In genomic region chr2:205323929-205324328, GRCh38 we compare ENCODE assay signal across 9 cellular contexts.
DNase-seq lines count a peak whose midpoint lies in the region; ATAC-seq, FAIRE-seq and TF ChIP-seq lines count a peak whose summit lies in the region.
"Had no signal": no experiment of that assay in that cellular context is flagged by ENCODE, and none has a peak within 500 bp of the region (broad histone marks: within the 10 kb centered on the region; RNA-seq: fewer than 3 reads in every experiment).

No MANE protein-coding gene starts in this region.

- H3K9me3 ChIP-seq in GM23248 (ENCODE audit: low read depth) (no peaks in the 10 kb centered on the region), WERI-Rb-1 (ENCODE audit: severe bottlenecking) (no peaks in the 10 kb centered on the region), keratinocyte (ENCODE audit: control insufficient read depth, low read depth, low read length) (no peaks in the 10 kb centered on the region)

- H3K27me3 ChIP-seq in GM23248 (replicated peaks; ENCODE audit: insufficient read depth) (no peaks in the 10 kb centered on the region), WERI-Rb-1 (ENCODE audit: insufficient read depth, low read depth, severe bottlenecking) (no peaks in the 10 kb centered on the region), keratinocyte (ENCODE audit: control insufficient read depth, extremely low read depth, insufficient read depth, low read length) (no peaks in the 10 kb centered on the region)

- H3K27ac ChIP-seq in C4-2B (no peak overlapping the region), GM23248 (no peak overlapping the region), WERI-Rb-1 (no peak overlapping the region), keratinocyte (ENCODE audit: control insufficient read depth, insufficient read depth, low read length) (no peak overlapping the region)

- 95 to 96% methylated on average over 2 of the region's 2 CpGs for WGBS in GM23248 (ENCODE audit: low coverage in 1 of 2, low lambda C conversion rate in 2 of 2, missing lambda C conversion rate in 2 of 2), 2 experiments

- H3K36me3 ChIP-seq in GM23248 (ENCODE audit: low read depth): no peaks in the 10 kb centered on the region
- H3K36me3 ChIP-seq in WERI-Rb-1: no peaks in the 10 kb centered on the region
- no peaks in the 10 kb centered on the region for H3K36me3 ChIP-seq in keratinocyte (ENCODE audit: control insufficient read depth in 2 of 2, extremely low read depth in 1 of 2, insufficient read depth in 2 of 2, low read length in 2 of 2)

- no peaks in the 10 kb centered on the region for H3K9me2 ChIP-seq in GM23248 (ENCODE audit: insufficient read depth)

- H3K9me1 ChIP-seq in keratinocyte (ENCODE audit: control insufficient read depth, extremely low read depth, insufficient read depth, low read length): no peaks in the 10 kb centered on the region

- FAIRE-seq in keratinocyte (lab: Jason Lieb, UNC): no peak

- no peaks in the 10 kb centered on the region for H3K79me2 ChIP-seq in GM23248 (ENCODE audit: insufficient read depth)
- no peaks in the 10 kb centered on the region for H3K79me2 ChIP-seq in keratinocyte (ENCODE audit: control insufficient read depth, insufficient read depth, low read length)

- no peak overlapping the region for H3K4me2 ChIP-seq in GM23248 (ENCODE audit: unreplicated experiment)
- H3K4me2 ChIP-seq in keratinocyte (ENCODE audit: control insufficient read depth, extremely low read depth, insufficient read depth, low read depth, low read length): no peak overlapping the region

- dilution Hi-C loops in keratinocyte (cut with MboI; ENCODE audit: extremely low pct_ligation_motif_present, low sequenced_read_pairs): no loop called here

- no peak overlapping the region for H3K9ac ChIP-seq in GM23248
- no peak overlapping the region for H3K9ac ChIP-seq in keratinocyte (ENCODE audit: control insufficient read depth, extremely low read depth, insufficient read depth, low read length)

- no peak for ATAC-seq in GM18909 (IDR thresholded peaks at IDR 0.05; ENCODE audit: poor library complexity, unreplicated experiment)

- H3K4me3 ChIP-seq in GM23248 (no peak overlapping the region), WERI-Rb-1 (ENCODE audit: low read depth, low read length) (no peak overlapping the region), keratinocyte (ENCODE audit: control insufficient read depth in 2 of 3, extremely low read depth in 1 of 3, insufficient read depth in 2 of 3, low read depth in 1 of 3, low read length in 3 of 3) (no peak overlapping the region)

- H4K20me1 ChIP-seq in GM23248 (ENCODE audit: insufficient read depth) (no peaks in the 10 kb centered on the region), keratinocyte (ENCODE audit: control insufficient read depth, extremely low read depth, insufficient read depth, low read length) (no peaks in the 10 kb centered on the region)

- in situ Hi-C loops in GM23248 (cut with MboI): no loop called here

- no peaks in the 10 kb centered on the region for H3F3A ChIP-seq in GM23248 (ENCODE audit: insufficient read depth)

- no peak overlapping the region for H2AFZ ChIP-seq in GM23248
- H2AFZ ChIP-seq in keratinocyte (ENCODE audit: control insufficient read depth, low read length): no peak overlapping the region

- TF ChIP-seq CTCF in C4-2B (conservative IDR thresholded peaks at IDR 0.05) (peak; percentile 70), WERI-Rb-1 (IDR thresholded peaks at IDR 0.05; ENCODE audit: low read depth, low read length) (peak; percentile 51; the same call in 1 of the 2 replicates), keratinocyte (optimal IDR thresholded peaks at IDR 0.05 in 1 of 3, IDR thresholded peaks at IDR 0.05 in 1 of 3, conservative IDR thresholded peaks at IDR 0.05 in 1 of 3; ENCODE audit: extremely low read depth in 1 of 3, insufficient read depth in 2 of 3, low read length in 3 of 3) (peak in 2 of 3 experiments; percentile 54 to 73)

- peaks cover 16% of the 10 kb centered on the region for H3K4me1 ChIP-seq in GM23248 (ENCODE audit: insufficient read depth)
- H3K4me1 ChIP-seq in keratinocyte (ENCODE audit: control insufficient read depth, extremely low read depth, insufficient read depth, low read length): no peaks in the 10 kb centered on the region

- DNase-seq in GM23248 (peak; percentile 5), WERI-Rb-1 (no peak), keratinocyte (ENCODE audit: low read depth, low spot score) (no peak), NCI-H187 treated with DMSO at 0.1 percent for 48 hours (lab: John Stamatoyannopoulos, UW) (no peak), DMS79 (lab: John Stamatoyannopoulos, UW) (no peak)
- DNase-seq in activated CD8-positive, alpha-beta memory T cell treated with anti-CD3 and anti-CD28 coated beads for 24 hours: no peak
- DNase-seq: NCI-H510A had no signal
